8 cellular contexts compared by ENCODE assay signal in the genomic region with DNA sequence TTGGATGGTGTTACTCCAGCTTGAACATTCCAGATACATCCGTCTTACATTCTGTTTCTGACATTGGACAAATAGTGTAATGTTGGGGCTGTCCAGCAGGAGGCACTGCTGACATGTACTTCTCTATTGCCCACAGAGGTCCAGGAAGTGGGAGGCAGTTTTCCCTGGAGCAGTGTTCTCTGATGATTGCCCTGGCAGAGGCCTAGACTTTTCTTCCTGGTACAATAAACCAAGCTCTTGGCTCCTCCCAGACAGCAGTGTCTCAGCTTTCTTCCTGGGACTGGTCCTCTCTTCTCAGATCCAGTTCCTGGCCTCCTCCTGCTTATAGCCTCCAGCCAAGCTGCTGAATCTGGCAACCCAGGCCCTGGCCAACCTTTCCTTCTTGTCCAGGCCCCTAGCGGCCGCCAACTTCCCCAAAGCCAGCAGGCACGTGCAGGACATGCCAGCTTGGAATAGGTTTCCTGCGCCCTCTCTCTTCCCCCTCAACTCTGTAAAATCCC. TPM values are rescaled to one million over a fixed set of nuclear protein-coding genes. Genes with fewer than 3 reads are reported as not detected.
A peak's percentile ranks its signal among the peaks of the same experiment; 100 is the strongest.
DNase-seq lines count a peak whose midpoint lies in the region; ATAC-seq and TF ChIP-seq lines count a peak whose summit lies in the region.

No MANE protein-coding gene starts in this region.

- ATAC-seq in HG03039 (IDR thresholded peaks at IDR 0.05; ENCODE audit: unreplicated experiment), result no peak
- no peak for ATAC-seq in HG03460 (IDR thresholded peaks at IDR 0.05; ENCODE audit: unreplicated experiment)

- no peak overlapping the region for H3K4me3 ChIP-seq in right atrium auricular region

- peaks cover 0 to 4% of the 10 kb centered on the region in 2 donors for H3K4me1 ChIP-seq in right atrium auricular region

- peak; percentile 53 to 85 for TF ChIP-seq CTCF in right atrium auricular region (IDR thresholded peaks at IDR 0.05)

- no peaks in the 10 kb centered on the region for H3K27me3 ChIP-seq in right atrium auricular region

- H3K36me3 ChIP-seq in right atrium auricular region, result no peaks in the 10 kb centered on the region

- DNase-seq in G401 (ENCODE audit: low spot score), result peak; percentile 98
- DNase-seq in MV-4-11 (lab: John Stamatoyannopoulos, UW), result peak; percentile 58
- peak; percentile 43 for DNase-seq in T follicular helper cell (ENCODE audit: low read depth)
- DNase-seq in astrocyte of the hippocampus (ENCODE audit: low read depth, low spot score), result peak; percentile 94
- DNase-seq in right atrium auricular region (ENCODE audit: low spot score), result peak; percentile 96
- peak; percentile 92 for DNase-seq in renal cortical epithelial cell (ENCODE audit: low read depth)

- in situ Hi-C loops in G401 (cut with HindIII; ENCODE audit: low sequenced_read_pairs), result no loop called here

- no peak overlapping the region for H3K27ac ChIP-seq in right atrium auricular region

- no peaks in the 10 kb centered on the region for H3K9me3 ChIP-seq in right atrium auricular region

RNA-seq across cellular contexts. Expression of a gene that starts 14.9 kb away (rescaled TPM):
- total RNA-seq in G401 (2014; rRNA removed; shearing (Covaris generic)), result 0.62 and 1.5 TPM in 2 replicates
- total RNA-seq in right atrium auricular region (1 to 10 TPM; 3.7 to 6.2 TPM), renal cortical epithelial cell (4.0 and 6.1 TPM in 2 replicates)

RNA-seq across cellular contexts. Expression of a gene that starts 59.1 kb away (rescaled TPM):
- not detected in 2 replicates for total RNA-seq in G401 (2014; rRNA removed; shearing (Covaris generic))
- total RNA-seq in right atrium auricular region (under 1 TPM; 0.15 to 0.24 TPM), renal cortical epithelial cell (0.05 TPM in 1 of 2 replicates, not detected in the other)

Comparison
In these comparisons a context has a peak if more than half of its experiments do, and no peak if none do; other contexts are left out.
1. DNase-seq: peak in every context shown above with its lines; median percentile 98 in G401; 96 in right atrium auricular region; 94 in astrocyte of the hippocampus; 92 in renal cortical epithelial cell; 58 in MV-4-11; 43 in T follicular helper cell.